In genomic region chr4:92451792-92452191, GRCh38 we compare ENCODE assay signal across 27 cellular contexts.
"Had no signal": no experiment of that assay in that cellular context is flagged by ENCODE, and none has a peak within 500 bp of the region (broad histone marks: within the 10 kb centered on the region; RNA-seq: fewer than 3 reads in every experiment).

No MANE protein-coding gene starts in this region.

- DNase-seq: activated CD4-positive, alpha-beta memory T cell treated with anti-CD3 and anti-CD28 coated beads for 36 hours; activated CD4-positive, alpha-beta T cell treated with anti-CD3 and anti-CD28 coated beads, Interleukin-2, amount 10 ng/mL, durations not matched to agents 7 days and 5 days; activated CD4-positive, CD25-positive, alpha-beta regulatory T cell; activated gamma-delta T cell treated with Interleukin-2 at 50 U/mL for 16 hours; activated naive CD4-positive, alpha-beta T cell treated with anti-CD3 and anti-CD28 coated beads, Interleukin-2, amount 50 U/mL, for 16 hours; activated naive CD8-positive, alpha-beta T cell treated with anti-CD3 and anti-CD28 coated beads, Interleukin-2, amount 10 ng/mL, durations not matched to agents 7 days and 5 days; activated T-cell treated with anti-CD3 and anti-CD28 coated beads for 4 hours; activated T-cell treated with anti-CD3 and anti-CD28 coated beads, Interleukin-2, amount 50 U/mL, for 72 hours; adrenal gland; aorta; central memory CD4-positive, alpha-beta T cell; KG1; NCI-H1048; NCI-H1417 treated with DMSO at 0.1 percent for 48 hours; NCI-H1694; NCI-H2029; NCI-H2107; NCI-H2171 treated with DMSO at 0.1 percent for 48 hours; NCI-H226; NCI-H510A; NCI-H526 treated with DMSO at 0.1 percent for 48 hours; NK-92 treated with Interleukin-12 subunit alpha and Interleukin-12 subunit beta, amount 100 ng/mL, for 24 hours; SHP77; T-helper 17 cell; T-helper 9 cell had no signal

- ATAC-seq: activated T-cell treated with anti-CD3 and anti-CD28 coated beads, Interleukin-2, amount 50 U/mL, for 72 hours; T-helper 17 cell had no signal

- H3K4me1 ChIP-seq: adrenal gland, breast epithelium, SJSA1 had no signal

- H3K4me3 ChIP-seq: adrenal gland, breast epithelium, SJSA1 had no signal

- H3K36me3 ChIP-seq: adrenal gland, breast epithelium, SJSA1 had no signal

- H3K27me3 ChIP-seq: adrenal gland, breast epithelium, SJSA1 had no signal

- H3K27ac ChIP-seq: adrenal gland, breast epithelium, SJSA1 had no signal

- H3K9me3 ChIP-seq: adrenal gland, breast epithelium, SJSA1 had no signal
